ENCODE assay signal across 2 cellular contexts in genomic region chrX:135802687-135803086, GRCh38. TPM values are rescaled to one million over a fixed set of nuclear protein-coding genes. Genes with fewer than 3 reads are reported as not detected.
"Had no signal": no experiment of that assay in that cellular context is flagged by ENCODE, and none has a peak within 500 bp of the region (broad histone marks: within the 10 kb centered on the region; RNA-seq: fewer than 3 reads in every experiment).

CT45A6 (minus strand) TSS chrX:135802787; CDS start chrX:135798993, 3,794 bp downstream.

RNA-seq across cellular contexts. Expression of gene CT45A6, which starts in this region (rescaled TPM):
- total RNA-seq: G401, GM12878 had no signal
